Comparison of ENCODE assay signal across 32 cellular contexts in the genomic region with DNA sequence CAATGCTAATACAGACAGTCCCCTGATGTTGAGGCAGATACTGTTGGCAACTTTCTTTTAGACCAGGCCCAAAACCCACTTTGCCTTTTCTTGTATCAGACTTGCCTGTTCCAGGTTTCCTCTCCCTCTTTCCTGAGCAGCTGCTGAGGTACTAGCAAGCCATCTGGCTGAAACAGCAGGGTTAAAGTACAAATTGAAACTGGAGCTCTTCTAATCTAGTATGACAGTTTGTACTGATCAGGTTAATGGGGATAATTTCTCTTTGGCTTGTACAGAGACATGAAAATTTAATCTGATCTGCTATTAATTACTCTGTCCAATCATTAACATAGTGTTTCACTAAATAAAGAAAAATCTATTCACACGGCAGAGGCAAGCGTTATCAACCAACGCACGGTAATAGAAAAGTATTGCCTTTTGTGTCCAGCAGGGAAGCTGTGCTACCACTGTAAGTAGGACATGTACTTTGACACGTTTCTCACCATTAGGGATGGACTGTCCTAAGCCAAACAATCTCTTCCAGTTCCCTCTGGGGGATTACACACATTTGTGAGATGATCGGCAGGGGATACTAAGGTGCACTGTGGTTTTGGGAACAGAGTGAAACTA.
DNase-seq lines count a peak whose midpoint lies in the region; FAIRE-seq and TF ChIP-seq lines count a peak whose summit lies in the region.
"Had no signal": no experiment of that assay in that cellular context is flagged by ENCODE, and none has a peak within 500 bp of the region (broad histone marks: within the 10 kb centered on the region; RNA-seq: fewer than 3 reads in every experiment).

No MANE protein-coding gene starts in this region.

- CTCF ChIA-PET in CD8-positive, alpha-beta memory T cell (lab: Charles Lee) = no interaction called here

- TF ChIP-seq CTCF in endodermal cell (conservative IDR thresholded peaks at IDR 0.05) = peak; percentile 57
- peak; percentile 37 for TF ChIP-seq CTCF in progenitor cell of endocrine pancreas (IDR thresholded peaks at IDR 0.05; ENCODE audit: unreplicated experiment)

- FAIRE-seq in GM19239 (lab: Jason Lieb, UNC) = peak; percentile 73
- FAIRE-seq: colon had no signal

- H3K9ac ChIP-seq in endodermal cell (ENCODE audit: extremely low read depth, low read length, poor library complexity, severe bottlenecking) = no peak overlapping the region
- H3K9ac ChIP-seq: BLaER1 treated with 17β-estradiol and CSF1 and Interleukin-3, amounts not matched to agents 10 nM and 100 nM had no signal

- DNase-seq in GM19239 (ENCODE audit: insufficient read length, low spot score) (no peak), NCI-H524 treated with DMSO at 0.1 percent for 48 hours (lab: John Stamatoyannopoulos, UW) (peak; percentile 87), endodermal cell (no peak), progenitor cell of endocrine pancreas (ENCODE audit: low spot score, unreplicated experiment) (no peak)
- DNase-seq in CD8-positive, alpha-beta memory T cell = no peak
- no peak for DNase-seq in activated CD4-positive, alpha-beta T cell treated with anti-CD3 and anti-CD28 coated beads for 1 hour
- no peak for DNase-seq in activated CD4-positive, CD25-positive, alpha-beta regulatory T cell (lab: John Stamatoyannopoulos, UW)
- DNase-seq: activated CD4-positive, alpha-beta T cell treated with anti-CD3 and anti-CD28 coated beads, Interleukin-2, amount 50 U/mL, for 1 hour; activated gamma-delta T cell; activated naive CD8-positive, alpha-beta T cell treated with anti-CD3 and anti-CD28 coated beads for 36 hours; activated T-cell treated with anti-CD3 and anti-CD28 coated beads, Interleukin-2, amount 50 U/mL, for 24 hours; anterior cingulate cortex; COR-L47; erythroblast; GOT3; islet precursor cell; left ventricle myocardium inferior; MM.1S; NCI-H1105 treated with DMSO at 0.1 percent for 48 hours; NCI-H2029; NCI-H2227 treated with DMSO at 0.1 percent for 48 hours; NCI-H774; psoas muscle; substantia nigra; T1000; trophoblast cell had no signal

- H3K4me1 Mint-ChIP-seq in endodermal cell = peaks cover 24% of the 10 kb centered on the region
- H3K4me1 Mint-ChIP-seq in progenitor cell of endocrine pancreas (ENCODE audit: low read depth) = peaks cover 27% of the 10 kb centered on the region
- H3K4me1 Mint-ChIP-seq in CD8-positive, alpha-beta memory T cell = no peaks in the 10 kb centered on the region
- H3K4me1 Mint-ChIP-seq: activated naive CD8-positive, alpha-beta T cell treated with anti-CD3 and anti-CD28 coated beads for 36 hours; stimulated activated effector memory CD8-positive, alpha-beta T cell treated with anti-CD3 and anti-CD28 coated beads, Interleukin-12 subunit alpha, Interleukin-12 subunit beta, amount 100 ng/mL, for 72 hours had no signal

- H3K27me3 Mint-ChIP-seq in endodermal cell (ENCODE audit: insufficient read depth) (peaks cover 47% of the 10 kb centered on the region), progenitor cell of endocrine pancreas (no peaks in the 10 kb centered on the region)
- H3K27me3 Mint-ChIP-seq in CD8-positive, alpha-beta memory T cell = no peaks in the 10 kb centered on the region

- no peak overlapping the region for H3K27ac Mint-ChIP-seq in endodermal cell
- peak overlapping the region; percentile 82 for H3K27ac Mint-ChIP-seq in progenitor cell of endocrine pancreas
- H3K27ac Mint-ChIP-seq in CD8-positive, alpha-beta memory T cell = no peak overlapping the region
- H3K27ac Mint-ChIP-seq: activated naive CD8-positive, alpha-beta T cell treated with anti-CD3 and anti-CD28 coated beads for 36 hours; activated T-cell treated with anti-CD3 and anti-CD28 coated beads, Interleukin-2, amount 50 U/mL, for 24 hours; stimulated activated effector memory CD8-positive, alpha-beta T cell treated with anti-CD3 and anti-CD28 coated beads, Interleukin-12 subunit alpha, Interleukin-12 subunit beta, amount 100 ng/mL, for 72 hours; WTC11 had no signal

- H3K36me3 Mint-ChIP-seq in endodermal cell (ENCODE audit: low read depth) = no peaks in the 10 kb centered on the region
- H3K36me3 Mint-ChIP-seq in progenitor cell of endocrine pancreas (ENCODE audit: insufficient read depth) = peaks cover 2% of the 10 kb centered on the region
- H3K36me3 Mint-ChIP-seq in CD8-positive, alpha-beta memory T cell = no peaks in the 10 kb centered on the region
- H3K36me3 Mint-ChIP-seq: activated naive CD8-positive, alpha-beta T cell treated with anti-CD3 and anti-CD28 coated beads for 36 hours; stimulated activated effector memory CD8-positive, alpha-beta T cell treated with anti-CD3 and anti-CD28 coated beads, Interleukin-12 subunit alpha, Interleukin-12 subunit beta, amount 100 ng/mL, for 72 hours; WTC11 had no signal

- H3K9me3 Mint-ChIP-seq in endodermal cell (no peaks in the 10 kb centered on the region), progenitor cell of endocrine pancreas (ENCODE audit: low read depth) (no peaks in the 10 kb centered on the region)
- no peaks in the 10 kb centered on the region for H3K9me3 Mint-ChIP-seq in CD8-positive, alpha-beta memory T cell
- H3K9me3 Mint-ChIP-seq: activated naive CD8-positive, alpha-beta T cell treated with anti-CD3 and anti-CD28 coated beads for 36 hours; activated T-cell treated with anti-CD3 and anti-CD28 coated beads, Interleukin-2, amount 50 U/mL, for 24 hours; stimulated activated effector memory CD8-positive, alpha-beta T cell treated with anti-CD3 and anti-CD28 coated beads, Interleukin-12 subunit alpha, Interleukin-12 subunit beta, amount 100 ng/mL, for 72 hours; WTC11 had no signal

- WGBS in endodermal cell (ENCODE audit: insufficient coverage in 1 of 2, insufficient read length in 1 of 2), 2 experiments = 91% methylated on average over 6 of the region's 6 CpGs; no CpG with 5 or more reads in 1 of the 2 experiments

- H3K4me3 Mint-ChIP-seq in endodermal cell (no peak overlapping the region), progenitor cell of endocrine pancreas (ENCODE audit: low read depth) (no peak overlapping the region)
- H3K4me3 Mint-ChIP-seq in CD8-positive, alpha-beta memory T cell = no peak overlapping the region
- H3K4me3 Mint-ChIP-seq: activated naive CD8-positive, alpha-beta T cell treated with anti-CD3 and anti-CD28 coated beads for 36 hours; activated T-cell treated with anti-CD3 and anti-CD28 coated beads, Interleukin-2, amount 50 U/mL, for 24 hours; stimulated activated effector memory CD8-positive, alpha-beta T cell treated with anti-CD3 and anti-CD28 coated beads, Interleukin-12 subunit alpha, Interleukin-12 subunit beta, amount 100 ng/mL, for 72 hours; WTC11 had no signal

- POLR2A ChIA-PET in CD8-positive, alpha-beta memory T cell (lab: Charles Lee) = no interaction called here

- H3K9me3 ChIP-seq in endodermal cell (ENCODE audit: control insufficient read depth, low read length) = no peaks in the 10 kb centered on the region
- H3K9me3 ChIP-seq in CD8-positive, alpha-beta memory T cell (ENCODE audit: low read length) = no peaks in the 10 kb centered on the region
- H3K9me3 ChIP-seq: BLaER1 treated with 17β-estradiol and CSF1 and Interleukin-3, amounts not matched to agents 10 nM and 100 nM; left ventricle myocardium inferior; neutrophil; psoas muscle had no signal

- no peaks in the 10 kb centered on the region for H3K36me3 ChIP-seq in endodermal cell (ENCODE audit: control insufficient read depth, insufficient read depth, low read length)
- H3K36me3 ChIP-seq in CD8-positive, alpha-beta memory T cell (ENCODE audit: insufficient read depth, low read length) = no peaks in the 10 kb centered on the region
- H3K36me3 ChIP-seq: BLaER1 treated with 17β-estradiol and CSF1 and Interleukin-3, amounts not matched to agents 10 nM and 100 nM; cardiac muscle cell; left ventricle myocardium inferior; neutrophil had no signal

- H3K4me1 ChIP-seq in endodermal cell (ENCODE audit: control insufficient read depth, insufficient read depth, low read length) = no peaks in the 10 kb centered on the region
- H3K4me1 ChIP-seq in CD8-positive, alpha-beta memory T cell (ENCODE audit: insufficient read depth, low read length) = no peaks in the 10 kb centered on the region
- H3K4me1 ChIP-seq: BLaER1 treated with 17β-estradiol and CSF1 and Interleukin-3, amounts not matched to agents 10 nM and 100 nM; left ventricle myocardium inferior; psoas muscle had no signal

- no peak overlapping the region for H3K4me3 ChIP-seq in endodermal cell (ENCODE audit: low read length)
- H3K4me3 ChIP-seq in CD8-positive, alpha-beta memory T cell (ENCODE audit: low read length) = no peak overlapping the region
- H3K4me3 ChIP-seq: BLaER1 treated with 17β-estradiol and CSF1 and Interleukin-3, amounts not matched to agents 10 nM and 100 nM; cardiac muscle cell; left ventricle myocardium inferior; psoas muscle had no signal

- peaks cover 17% of the 10 kb centered on the region for H3K27me3 ChIP-seq in endodermal cell (ENCODE audit: control insufficient read depth, insufficient read depth, low read length, poor library complexity, severe bottlenecking)
- H3K27me3 ChIP-seq in CD8-positive, alpha-beta memory T cell (ENCODE audit: insufficient read depth, low read length, poor library complexity, severe bottlenecking) = no peaks in the 10 kb centered on the region
- H3K27me3 ChIP-seq: cardiac muscle cell, neutrophil had no signal

- H3K27ac ChIP-seq in endodermal cell (ENCODE audit: low read depth, low read length) = no peak overlapping the region
- H3K27ac ChIP-seq in CD8-positive, alpha-beta memory T cell (ENCODE audit: low read depth, low read length) = no peak overlapping the region
- H3K27ac ChIP-seq: BLaER1 treated with 17β-estradiol and CSF1 and Interleukin-3, amounts not matched to agents 10 nM and 100 nM; cardiac muscle cell; left ventricle myocardium inferior; neutrophil; psoas muscle had no signal
